ENCODE assay signal across 8 cellular contexts in genomic region chr1:27418326-27418761, GRCh38. TPM values are rescaled to one million over a fixed set of nuclear protein-coding genes. Genes with fewer than 3 reads are reported as not detected.
DNase-seq lines count a peak whose midpoint lies in the region; ATAC-seq lines count a peak whose summit lies in the region.

No MANE protein-coding gene starts in this region.

- no peak overlapping the region for H4K5ac ChIP-seq in mesendoderm (ENCODE audit: low read length)

- ATAC-seq in HG02678 (IDR thresholded peaks at IDR 0.05; ENCODE audit: unreplicated experiment) (peak; percentile 53), T-helper 17 cell (peak; percentile 77), GM21528 (IDR thresholded peaks at IDR 0.05; ENCODE audit: low FRiP score, unreplicated experiment) (no peak)
- peak; percentile 97 for ATAC-seq in stimulated activated memory B cell treated with anti-CD40 and anti-IgM and Interleukin-4, amounts not matched to agents 10 μg/mL and 1 μg/mL and 100 μg/mL, for 72 hours

- no peaks in the 10 kb centered on the region for H3K9me3 ChIP-seq in T-helper 17 cell (ENCODE audit: control insufficient read depth, low read length, poor library complexity, severe bottlenecking)

- no peak overlapping the region for H3K4me2 ChIP-seq in mesendoderm (ENCODE audit: low read length)

- no peaks in the 10 kb centered on the region for H3K9me3 Mint-ChIP-seq in stimulated activated memory B cell treated with anti-CD40 and anti-IgM and Interleukin-4, amounts not matched to agents 10 μg/mL and 1 μg/mL and 100 μg/mL, for 72 hours

- H3K27me3 ChIP-seq in mesendoderm (ENCODE audit: insufficient read depth, low read length, poor library complexity) = no peaks in the 10 kb centered on the region

- H3K4me1 ChIP-seq in mesendoderm (ENCODE audit: control insufficient read depth, low read depth, low read length) = peaks cover 4% of the 10 kb centered on the region

- no peak overlapping the region for H3K4ac ChIP-seq in mesendoderm (ENCODE audit: low read depth, low read length)

- H3K79me1 ChIP-seq in mesendoderm (ENCODE audit: low read length) = no peaks in the 10 kb centered on the region

- DNase-seq in GM04503 (ENCODE audit: low read depth) = peak; percentile 86
- no peak for DNase-seq in T-helper 17 cell
- DNase-seq in dermis blood vessel endothelial cell = peak; percentile 76
- peak; percentile 65 for DNase-seq in mesendoderm
- no peak for DNase-seq in NCI-H526 treated with DMSO at 0.1 percent for 48 hours (lab: John Stamatoyannopoulos, UW)

- H3K36me3 ChIP-seq in mesendoderm (ENCODE audit: control insufficient read depth, insufficient read depth, low read length) = peaks cover 7% of the 10 kb centered on the region

- 100% methylated on average over 1 of the region's 8 CpGs for WGBS in mesendoderm (ENCODE audit: extremely low coverage, insufficient coverage, low lambda C conversion rate)

- peak overlapping the region; percentile 21 for H3K27ac ChIP-seq in mesendoderm (ENCODE audit: low read depth, low read length)

- H3K79me2 ChIP-seq in mesendoderm (ENCODE audit: control insufficient read depth, insufficient read depth, low read length) = no peaks in the 10 kb centered on the region

- H3K4me1 Mint-ChIP-seq in T-helper 17 cell = peaks cover 20% of the 10 kb centered on the region
- H3K4me1 Mint-ChIP-seq in stimulated activated memory B cell treated with anti-CD40 and anti-IgM and Interleukin-4, amounts not matched to agents 10 μg/mL and 1 μg/mL and 100 μg/mL, for 72 hours = peaks cover 55% of the 10 kb centered on the region

- no peak overlapping the region for H3K18ac ChIP-seq in mesendoderm (ENCODE audit: low read length)

- no peak overlapping the region for H3K23ac ChIP-seq in mesendoderm (ENCODE audit: low read length)

- no peak overlapping the region for H4K8ac ChIP-seq in mesendoderm (ENCODE audit: low read depth, low read length)

- no peak overlapping the region for H2BK5ac ChIP-seq in mesendoderm (ENCODE audit: low read length)

- H3K56ac ChIP-seq in mesendoderm (ENCODE audit: low read length) = peak overlapping the region; percentile 71

- no peak overlapping the region for H3K4me3 ChIP-seq in mesendoderm (ENCODE audit: low read length)

- peak overlapping the region; percentile 52 for H3K4me3 Mint-ChIP-seq in T-helper 17 cell
- H3K4me3 Mint-ChIP-seq in stimulated activated memory B cell treated with anti-CD40 and anti-IgM and Interleukin-4, amounts not matched to agents 10 μg/mL and 1 μg/mL and 100 μg/mL, for 72 hours = peak overlapping the region; percentile 55

- H2BK15ac ChIP-seq in mesendoderm (replicated peaks; ENCODE audit: low read depth) = no peak overlapping the region

- H3K27me3 Mint-ChIP-seq in T-helper 17 cell = no peaks in the 10 kb centered on the region
- H3K27me3 Mint-ChIP-seq in stimulated activated memory B cell treated with anti-CD40 and anti-IgM and Interleukin-4, amounts not matched to agents 10 μg/mL and 1 μg/mL and 100 μg/mL, for 72 hours = no peaks in the 10 kb centered on the region

- H2BK120ac ChIP-seq in mesendoderm (ENCODE audit: low read depth, low read length) = no peak overlapping the region

- peak overlapping the region; percentile 89 for H3K27ac Mint-ChIP-seq in T-helper 17 cell
- peak overlapping the region; percentile 93 for H3K27ac Mint-ChIP-seq in stimulated activated memory B cell treated with anti-CD40 and anti-IgM and Interleukin-4, amounts not matched to agents 10 μg/mL and 1 μg/mL and 100 μg/mL, for 72 hours

- H3K36me3 Mint-ChIP-seq in T-helper 17 cell (ENCODE audit: low read depth) = peaks cover 4% of the 10 kb centered on the region
- peaks cover 37% of the 10 kb centered on the region for H3K36me3 Mint-ChIP-seq in stimulated activated memory B cell treated with anti-CD40 and anti-IgM and Interleukin-4, amounts not matched to agents 10 μg/mL and 1 μg/mL and 100 μg/mL, for 72 hours

- peak overlapping the region; percentile 47 for H3K9ac ChIP-seq in mesendoderm (ENCODE audit: low read length)

- H2AK5ac ChIP-seq in mesendoderm (ENCODE audit: low read length) = no peak overlapping the region

RNA-seq across cellular contexts. Expression of gene GPR3, which starts 25.9 kb away (rescaled TPM):
- under 1 TPM in 1 of 2 donors, not detected in 1; 0.30 TPM for total RNA-seq in T-helper 17 cell
- 0.42 and 0.51 TPM in 2 replicates for total RNA-seq in dermis blood vessel endothelial cell
- polyA plus RNA-seq in mesendoderm (2013, experiment 1 of 2) = 10.4 TPM
- polyA plus RNA-seq in mesendoderm (2013, experiment 2 of 2) = 10.7 TPM

RNA-seq across cellular contexts. Expression of gene CD164L2, which starts 35.2 kb away (rescaled TPM):
- total RNA-seq in T-helper 17 cell (not detected), dermis blood vessel endothelial cell (not detected in 2 replicates)
- polyA plus RNA-seq in mesendoderm (2013, experiment 1 of 2) = 0.17 TPM
- 0.11 TPM for polyA plus RNA-seq in mesendoderm (2013, experiment 2 of 2)

RNA-seq across cellular contexts. Expression of gene FCN3, which starts 43.7 kb away (rescaled TPM):
- not detected for total RNA-seq in T-helper 17 cell
- 0.09 TPM in 1 of 2 replicates, not detected in the other for total RNA-seq in dermis blood vessel endothelial cell
- polyA plus RNA-seq in mesendoderm (2013, experiment 1 of 2) = 0.04 TPM
- not detected for polyA plus RNA-seq in mesendoderm (2013, experiment 2 of 2)

RNA-seq across cellular contexts. Expression of gene MAP3K6, which starts 51.6 kb away (rescaled TPM):
- 1 to 10 TPM; 3.3 to 4.9 TPM for total RNA-seq in T-helper 17 cell
- 6.6 and 10.3 TPM in 2 replicates for total RNA-seq in dermis blood vessel endothelial cell
- polyA plus RNA-seq in mesendoderm (2013, experiment 1 of 2) = 3.7 TPM
- polyA plus RNA-seq in mesendoderm (2013, experiment 2 of 2) = 4.2 TPM

Comparison
In these comparisons a context has a peak if more than half of its experiments do, and no peak if none do; other contexts are left out.
1. DNase-seq: peak in GM04503 (single experiment), dermis blood vessel endothelial cell (single experiment) and mesendoderm (single experiment); none in T-helper 17 cell (0 of 3) and NCI-H526 treated with DMSO at 0.1 percent for 48 hours (single experiment).